In the genomic region with DNA sequence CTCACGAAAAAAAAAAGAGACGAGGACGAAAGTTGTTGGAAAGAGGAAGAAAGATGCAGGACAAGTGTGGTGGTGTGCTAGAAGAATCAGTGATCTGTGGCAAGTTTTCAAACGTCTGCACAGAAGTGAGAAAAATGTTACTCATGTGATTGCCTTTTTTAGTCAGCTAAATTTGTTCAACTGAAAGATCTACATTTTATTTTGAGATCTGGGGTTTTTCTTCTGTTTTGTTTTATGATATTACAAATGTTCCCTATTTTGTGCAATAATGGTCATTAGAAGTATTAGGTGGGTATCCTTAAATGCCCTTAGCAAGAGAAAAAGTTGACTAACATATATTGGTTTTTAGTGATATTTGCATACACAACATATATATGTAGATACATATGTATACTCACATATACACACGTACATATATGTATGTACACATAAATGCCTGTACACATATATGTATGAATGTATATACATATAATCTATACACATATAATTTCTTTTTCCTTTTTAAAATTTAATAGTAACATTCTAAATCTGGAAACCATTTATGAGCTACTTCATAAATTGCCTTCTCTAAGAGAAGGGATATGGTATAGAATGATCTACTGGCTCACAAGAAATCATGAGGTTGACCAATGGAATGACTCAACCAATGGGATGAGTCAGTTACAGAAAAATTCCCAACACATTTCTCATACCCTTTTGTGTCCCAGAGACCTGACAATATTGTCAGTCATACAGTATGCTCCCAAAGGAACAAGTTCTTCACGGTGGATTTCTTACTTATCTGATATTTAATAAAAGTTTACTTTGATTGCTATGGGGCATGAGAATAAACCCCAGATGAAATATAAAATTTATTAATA, we compare ENCODE assay signal across 1 cellular context.
A peak's percentile ranks its signal among the peaks of the same experiment; 100 is the strongest.
TF ChIP-seq lines count a peak whose summit lies in the region.

No MANE protein-coding gene starts in this region.

TF ChIP-seq in SK-N-SH, 30 proteins besides CTCF, POLR2A, EP300 and RAD21 (continued from another document):
- no peak for TF ChIP-seq TAF1 (IDR thresholded peaks at IDR 0.05; ENCODE audit: borderline replicate concordance, low read depth, low read length)
- TF ChIP-seq, protein P1, sequence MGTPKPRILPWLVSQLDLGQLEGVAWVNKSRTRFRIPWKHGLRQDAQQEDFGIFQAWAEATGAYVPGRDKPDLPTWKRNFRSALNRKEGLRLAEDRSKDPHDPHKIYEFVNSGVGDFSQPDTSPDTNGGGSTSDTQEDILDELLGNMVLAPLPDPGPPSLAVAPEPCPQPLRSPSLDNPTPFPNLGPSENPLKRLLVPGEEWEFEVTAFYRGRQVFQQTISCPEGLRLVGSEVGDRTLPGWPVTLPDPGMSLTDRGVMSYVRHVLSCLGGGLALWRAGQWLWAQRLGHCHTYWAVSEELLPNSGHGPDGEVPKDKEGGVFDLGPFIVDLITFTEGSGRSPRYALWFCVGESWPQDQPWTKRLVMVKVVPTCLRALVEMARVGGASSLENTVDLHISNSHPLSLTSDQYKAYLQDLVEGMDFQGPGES (IDR thresholded peaks at IDR 0.05; ENCODE audit: low read depth, low read length) = no peak
- TF ChIP-seq RXRA (IDR thresholded peaks at IDR 0.05; ENCODE audit: borderline replicate concordance, low read depth) = no peak
- peak; percentile 89 for TF ChIP-seq FOSL2 (IDR thresholded peaks at IDR 0.05; ENCODE audit: borderline replicate concordance, low read depth)
- TF ChIP-seq TCF12 (IDR thresholded peaks at IDR 0.05) = peak; percentile 52
- TF ChIP-seq, protein P2, sequence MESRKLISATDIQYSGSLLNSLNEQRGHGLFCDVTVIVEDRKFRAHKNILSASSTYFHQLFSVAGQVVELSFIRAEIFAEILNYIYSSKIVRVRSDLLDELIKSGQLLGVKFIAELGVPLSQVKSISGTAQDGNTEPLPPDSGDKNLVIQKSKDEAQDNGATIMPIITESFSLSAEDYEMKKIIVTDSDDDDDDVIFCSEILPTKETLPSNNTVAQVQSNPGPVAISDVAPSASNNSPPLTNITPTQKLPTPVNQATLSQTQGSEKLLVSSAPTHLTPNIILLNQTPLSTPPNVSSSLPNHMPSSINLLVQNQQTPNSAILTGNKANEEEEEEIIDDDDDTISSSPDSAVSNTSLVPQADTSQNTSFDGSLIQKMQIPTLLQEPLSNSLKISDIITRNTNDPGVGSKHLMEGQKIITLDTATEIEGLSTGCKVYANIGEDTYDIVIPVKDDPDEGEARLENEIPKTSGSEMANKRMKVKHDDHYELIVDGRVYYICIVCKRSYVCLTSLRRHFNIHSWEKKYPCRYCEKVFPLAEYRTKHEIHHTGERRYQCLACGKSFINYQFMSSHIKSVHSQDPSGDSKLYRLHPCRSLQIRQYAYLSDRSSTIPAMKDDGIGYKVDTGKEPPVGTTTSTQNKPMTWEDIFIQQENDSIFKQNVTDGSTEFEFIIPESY (IDR thresholded peaks at IDR 0.05; ENCODE audit: borderline replicate concordance, low read depth) = no peak
- no peak for TF ChIP-seq ELF1 (IDR thresholded peaks at IDR 0.05)
